ENCODE assay signal across 11 cellular contexts in the genomic region with DNA sequence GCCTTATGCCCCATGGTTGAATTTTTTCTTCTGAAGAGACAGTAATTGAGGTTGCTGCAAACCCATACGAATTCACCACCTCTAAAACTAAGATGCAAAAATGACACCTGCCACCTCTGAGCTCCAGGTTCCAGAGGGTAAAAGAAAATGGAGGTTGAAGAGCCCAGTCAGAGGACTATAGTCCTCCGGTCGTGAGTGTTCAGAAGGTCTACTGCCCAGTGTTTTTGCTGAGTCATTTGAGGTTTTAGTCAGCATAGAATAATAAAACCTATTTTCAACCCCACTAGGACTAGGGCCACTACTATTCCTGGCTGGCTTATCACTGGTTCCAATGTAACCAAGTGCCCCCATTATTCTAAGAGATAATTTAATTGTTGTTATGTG. TPM values are rescaled to one million over a fixed set of nuclear protein-coding genes. Genes with fewer than 3 reads are reported as not detected.
DNase-seq lines count a peak whose midpoint lies in the region; ATAC-seq and TF ChIP-seq lines count a peak whose summit lies in the region.
"Had no signal": no experiment of that assay in that cellular context is flagged by ENCODE, and none has a peak within 500 bp of the region (broad histone marks: within the 10 kb centered on the region; RNA-seq: fewer than 3 reads in every experiment).

No MANE protein-coding gene starts in this region.

- peak overlapping the region; percentile 88 for H3K4ac ChIP-seq in mesendoderm (ENCODE audit: low read depth, low read length)

- peak; percentile 31 for ATAC-seq in GM18867 (IDR thresholded peaks at IDR 0.05; ENCODE audit: unreplicated experiment)
- peak; percentile 37 for ATAC-seq in HG02798 (IDR thresholded peaks at IDR 0.05; ENCODE audit: poor library complexity, unreplicated experiment)
- no peak for ATAC-seq in CD8-positive, alpha-beta T cell

- peak; percentile 27 for DNase-seq in SK-MEL-5 (ENCODE audit: low read depth, low spot score)
- DNase-seq in mesendoderm: no peak
- DNase-seq in inferior parietal cortex (ENCODE audit: extremely low spot score): no peak
- DNase-seq in activated naive CD4-positive, alpha-beta T cell treated with anti-CD3 and anti-CD28 coated beads, Interleukin-2, amount 10 ng/mL, durations not matched to agents 7 days and 5 days: no peak
- no peak for DNase-seq in AG08395 (ENCODE audit: low spot score)
- DNase-seq in CD8-positive, alpha-beta T cell: no peak
- DNase-seq: NCI-H1417 treated with DMSO at 0.1 percent for 48 hours had no signal

- peak overlapping the region; percentile 50 for H3K27ac ChIP-seq in mesendoderm (ENCODE audit: low read depth, low read length)
- no peak overlapping the region for H3K27ac ChIP-seq in CD8-positive, alpha-beta T cell (ENCODE audit: low read depth, low read length)

- H3K79me2 ChIP-seq in mesendoderm (ENCODE audit: control insufficient read depth, insufficient read depth, low read length): no peaks in the 10 kb centered on the region

- H3K23ac ChIP-seq in mesendoderm (ENCODE audit: low read length): no peak overlapping the region

- H3K79me1 ChIP-seq in mesendoderm (ENCODE audit: low read length): no peaks in the 10 kb centered on the region

- H3K4me3 ChIP-seq in mesendoderm (ENCODE audit: low read length): no peak overlapping the region
- H3K4me3 ChIP-seq in CD8-positive, alpha-beta T cell (ENCODE audit: low read depth, low read length): no peak overlapping the region

- no peaks in the 10 kb centered on the region for H3K9me3 Mint-ChIP-seq in activated naive CD4-positive, alpha-beta T cell treated with anti-CD3 and anti-CD28 coated beads, Interleukin-2, amount 10 ng/mL, durations not matched to agents 7 days and 5 days
- no peaks in the 10 kb centered on the region for H3K9me3 Mint-ChIP-seq in CD8-positive, alpha-beta T cell

- no CpG with 5 or more reads among the region's 3 CpGs for WGBS in mesendoderm (ENCODE audit: extremely low coverage, insufficient coverage, low lambda C conversion rate)

- no peak overlapping the region for H4K8ac ChIP-seq in mesendoderm (ENCODE audit: low read depth, low read length)

- H3K4me1 ChIP-seq in mesendoderm (ENCODE audit: control insufficient read depth, low read depth, low read length): peaks cover 5% of the 10 kb centered on the region
- peaks cover 21% of the 10 kb centered on the region for H3K4me1 ChIP-seq in CD8-positive, alpha-beta T cell (ENCODE audit: insufficient read depth, low read length)

- no peak for TF ChIP-seq CTCF in CD8-positive, alpha-beta T cell (IDR thresholded peaks at IDR 0.05)

- CTCF ChIA-PET in activated naive CD4-positive, alpha-beta T cell treated with anti-CD3 and anti-CD28 coated beads, Interleukin-2, amount 10 ng/mL, durations not matched to agents 7 days and 5 days (lab: Charles Lee): interaction anchor here (1.1 to 8.0 kb wide), 18 partner anchors 10 to 265 kb away, joined by 3 to 240 read pairs (median 22); a partner anchor contains a TSS
- CTCF ChIA-PET in CD8-positive, alpha-beta T cell (lab: Charles Lee): interaction anchor here (0.7 to 15.8 kb wide), 19 partner anchors 12 to 295 kb away, joined by 3 to 279 read pairs (median 10); a partner anchor contains a TSS

- H3K27me3 ChIP-seq in mesendoderm (ENCODE audit: insufficient read depth, low read length, poor library complexity): no peaks in the 10 kb centered on the region
- no peaks in the 10 kb centered on the region for H3K27me3 ChIP-seq in CD8-positive, alpha-beta T cell (ENCODE audit: insufficient read depth, low read length)

- H3K4me1 Mint-ChIP-seq in activated naive CD4-positive, alpha-beta T cell treated with anti-CD3 and anti-CD28 coated beads, Interleukin-2, amount 10 ng/mL, durations not matched to agents 7 days and 5 days: peaks cover 21% of the 10 kb centered on the region
- peaks cover 15% of the 10 kb centered on the region for H3K4me1 Mint-ChIP-seq in CD8-positive, alpha-beta T cell (ENCODE audit: low read depth)

- H3K36me3 ChIP-seq in mesendoderm (ENCODE audit: control insufficient read depth, insufficient read depth, low read length): no peaks in the 10 kb centered on the region
- no peaks in the 10 kb centered on the region for H3K36me3 ChIP-seq in CD8-positive, alpha-beta T cell (ENCODE audit: insufficient read depth, low read length)

- H2BK15ac ChIP-seq in mesendoderm (replicated peaks; ENCODE audit: low read depth): no peak overlapping the region

- intact Hi-C loops in CD8-positive, alpha-beta T cell (cut with DNase I, micrococcal nuclease): loop anchor here (1.0 to 2.0 kb wide), 7 partner anchors 14 to 225 kb away; no protein-coding TSS in a partner anchor

- H3K9ac ChIP-seq in mesendoderm (ENCODE audit: low read length): no peak overlapping the region

- no peak overlapping the region for H4K5ac ChIP-seq in mesendoderm (ENCODE audit: low read length)

- peak overlapping the region; percentile 58 for H3K56ac ChIP-seq in mesendoderm (ENCODE audit: low read length)

- H3K27ac Mint-ChIP-seq in activated naive CD4-positive, alpha-beta T cell treated with anti-CD3 and anti-CD28 coated beads, Interleukin-2, amount 10 ng/mL, durations not matched to agents 7 days and 5 days: no peak overlapping the region
- H3K27ac Mint-ChIP-seq in CD8-positive, alpha-beta T cell: no peak overlapping the region

- peak overlapping the region; percentile 82 for H2BK120ac ChIP-seq in mesendoderm (ENCODE audit: low read depth, low read length)

- no peaks in the 10 kb centered on the region for H3K36me3 Mint-ChIP-seq in activated naive CD4-positive, alpha-beta T cell treated with anti-CD3 and anti-CD28 coated beads, Interleukin-2, amount 10 ng/mL, durations not matched to agents 7 days and 5 days
- no peaks in the 10 kb centered on the region for H3K36me3 Mint-ChIP-seq in CD8-positive, alpha-beta T cell

- H3K27me3 Mint-ChIP-seq in activated naive CD4-positive, alpha-beta T cell treated with anti-CD3 and anti-CD28 coated beads, Interleukin-2, amount 10 ng/mL, durations not matched to agents 7 days and 5 days: no peaks in the 10 kb centered on the region
- no peaks in the 10 kb centered on the region for H3K27me3 Mint-ChIP-seq in CD8-positive, alpha-beta T cell (ENCODE audit: low read depth)

- no peak overlapping the region for H3K4me2 ChIP-seq in mesendoderm (ENCODE audit: low read length)

- POLR2A ChIA-PET in CD8-positive, alpha-beta T cell (lab: Charles Lee): interaction anchor here (0.8 to 2.8 kb wide), 2 partner anchors 14 to 18 kb away, joined by 5 to 7 read pairs; no protein-coding TSS in a partner anchor

- no peaks in the 10 kb centered on the region for H3K9me3 ChIP-seq in CD8-positive, alpha-beta T cell (ENCODE audit: low read length)

- H2AK5ac ChIP-seq in mesendoderm (ENCODE audit: low read length): no peak overlapping the region

- H3K4me3 Mint-ChIP-seq in activated naive CD4-positive, alpha-beta T cell treated with anti-CD3 and anti-CD28 coated beads, Interleukin-2, amount 10 ng/mL, durations not matched to agents 7 days and 5 days: no peak overlapping the region
- H3K4me3 Mint-ChIP-seq in CD8-positive, alpha-beta T cell: no peak overlapping the region

- peak overlapping the region; percentile 13 for H2BK5ac ChIP-seq in mesendoderm (ENCODE audit: low read length)

- in situ Hi-C loops in SK-MEL-5 (cut with HindIII; ENCODE audit: low pct_unique_long_range_greater_than_20kb, low sequenced_read_pairs): no loop called here

- H3K18ac ChIP-seq in mesendoderm (ENCODE audit: low read length): peak overlapping the region; percentile 85

RNA-seq across cellular contexts. Expression of a gene that starts 12.9 kb away (rescaled TPM):
- total RNA-seq in SK-MEL-5 (2014; rRNA removed; shearing (Covaris generic)): 7.9 TPM in 2 replicates
- 7.4 and 8.0 TPM in 2 replicates for polyA plus RNA-seq in SK-MEL-5 (2015; cell fraction: cytosol; rRNA removed)
- polyA plus RNA-seq in SK-MEL-5 (2015; cell fraction: nucleus; rRNA removed): 5.5 and 6.7 TPM in 2 replicates
- polyA plus RNA-seq in mesendoderm (2013, experiment 1 of 2): 0.06 TPM
- polyA plus RNA-seq in mesendoderm (2013, experiment 2 of 2): 0.07 TPM
- 10 to 100 TPM; 13.3 to 14.8 TPM for total RNA-seq in CD8-positive, alpha-beta T cell
- total RNA-seq: renal cortical epithelial cell had no signal

RNA-seq across cellular contexts. Expression of a gene that starts 14.5 kb away (rescaled TPM):
- not detected in 2 replicates for total RNA-seq in SK-MEL-5 (2014; rRNA removed; shearing (Covaris generic))
- not detected in 2 replicates for polyA plus RNA-seq in SK-MEL-5 (2015; cell fraction: cytosol; rRNA removed)
- polyA plus RNA-seq in SK-MEL-5 (2015; cell fraction: nucleus; rRNA removed): not detected in 2 replicates
- 2.5 TPM for polyA plus RNA-seq in mesendoderm (2013, experiment 1 of 2)
- polyA plus RNA-seq in mesendoderm (2013, experiment 2 of 2): 2.7 TPM
- 100 to 1,000 TPM; 397 to 399 TPM for total RNA-seq in CD8-positive, alpha-beta T cell
- total RNA-seq: kidney epithelial cell, renal cortical epithelial cell had no signal

Comparison
In these comparisons a context has a peak if more than half of its experiments do, and no peak if none do; other contexts are left out.
1. RNA of a gene that starts 14.5 kb away (total RNA-seq): 397 to 399 TPM in CD8-positive, alpha-beta T cell; not detected in SK-MEL-5; every median in the first group is over 100 times any median in the second.